In the genomic region with DNA sequence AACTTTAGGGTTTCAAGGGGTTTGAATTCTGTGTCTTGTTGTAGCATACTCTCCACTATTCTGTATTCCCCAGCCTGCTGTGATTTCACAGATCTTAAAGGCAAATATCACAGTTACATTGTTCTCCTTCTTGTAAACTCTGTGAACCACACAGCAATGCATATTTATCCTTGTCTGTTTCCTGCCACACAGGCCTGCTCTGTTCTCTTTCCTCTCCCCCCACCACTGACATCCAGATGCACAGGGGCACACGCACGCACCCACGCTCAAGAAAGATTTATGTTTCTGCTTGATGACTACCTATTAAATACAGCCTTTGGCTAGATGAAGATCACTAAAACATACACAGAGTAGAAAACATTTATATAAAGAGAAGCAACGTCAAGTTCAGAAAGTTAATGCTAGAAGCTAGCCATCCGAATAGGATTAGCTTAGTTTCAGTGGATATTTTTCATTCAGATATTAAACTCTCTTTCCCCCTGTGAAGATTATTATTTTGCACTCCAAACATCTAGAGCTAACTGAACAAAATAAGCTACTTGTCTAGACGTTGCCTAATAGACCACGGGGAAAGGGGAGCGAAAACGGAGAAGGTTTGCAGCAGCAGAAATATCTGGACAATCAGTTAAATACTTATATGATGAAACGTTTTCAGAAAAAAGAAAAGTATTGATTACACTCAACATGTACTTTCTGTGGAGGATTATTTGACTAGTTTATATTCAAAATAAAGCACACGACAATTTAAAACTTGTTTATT, we compare ENCODE assay signal across 15 cellular contexts.
DNase-seq lines count a peak whose midpoint lies in the region; ATAC-seq lines count a peak whose summit lies in the region.
"Had no signal": no experiment of that assay in that cellular context is flagged by ENCODE, and none has a peak within 500 bp of the region (broad histone marks: within the 10 kb centered on the region; RNA-seq: fewer than 3 reads in every experiment).

No MANE protein-coding gene starts in this region.

- H3K27ac ChIP-seq in SK-N-MC (peak overlapping the region; percentile 74), rectal smooth muscle tissue (ENCODE audit: low read depth, low read length) (peak overlapping the region; percentile 53)

- DNase-seq in ELR (ENCODE audit: low read depth) (peak; percentile 59), SK-N-MC (ENCODE audit: low read depth, low spot score) (peak; percentile 53), foreskin melanocyte (peak; percentile 89), DMS79 treated with DMSO at 0.1 percent for 48 hours (lab: John Stamatoyannopoulos, UW) (no peak), kidney tubule cell (ENCODE audit: low spot score) (no peak), SKM-1 treated with dmso at 0.1 percent for 144 hours (lab: John Stamatoyannopoulos, UW; ENCODE audit: unreplicated experiment) (no peak)
- DNase-seq in activated T-cell treated with anti-CD3 and anti-CD28 coated beads, Interleukin-2, amount 50 U/mL, for 4 hours = no peak
- DNase-seq: activated CD4-positive, alpha-beta T cell treated with anti-CD3 and anti-CD28 coated beads, Interleukin-2, amount 10 ng/mL, durations not matched to agents 7 days and 5 days; CD4-positive, CD25-positive, alpha-beta regulatory T cell; H9; NCI-H510A; SIG-M5; stimulated activated CD4-positive, alpha-beta T cell treated with anti-CD3 and anti-CD28 coated beads, Interleukin-2, amount 100 ng/mL, for 24 hours had no signal

- H3K9me3 ChIP-seq in SK-N-MC (ENCODE audit: low read depth, low read length) = no peaks in the 10 kb centered on the region

- H3K36me3 ChIP-seq in SK-N-MC (ENCODE audit: insufficient read depth, low read length) = no peaks in the 10 kb centered on the region
- H3K36me3 ChIP-seq in rectal smooth muscle tissue (ENCODE audit: control insufficient read depth, insufficient read depth, low read length) = no peaks in the 10 kb centered on the region

- no peaks in the 10 kb centered on the region for H3K27me3 ChIP-seq in rectal smooth muscle tissue (ENCODE audit: control insufficient read depth, insufficient read depth, low read length)

- peak overlapping the region; percentile 46 for H3K9ac ChIP-seq in SK-N-MC (ENCODE audit: insufficient read length)
- no peak overlapping the region for H3K9ac ChIP-seq in rectal smooth muscle tissue (ENCODE audit: low read length)

- H3K4me1 Mint-ChIP-seq in activated T-cell treated with anti-CD3 and anti-CD28 coated beads, Interleukin-2, amount 50 U/mL, for 4 hours (ENCODE audit: low read depth) = no peaks in the 10 kb centered on the region
- H3K4me1 Mint-ChIP-seq: activated CD4-positive, alpha-beta T cell treated with anti-CD3 and anti-CD28 coated beads, Interleukin-2, amount 10 ng/mL, durations not matched to agents 7 days and 5 days; activated naive CD4-positive, alpha-beta T cell treated with anti-CD3 and anti-CD28 coated beads, Interleukin-2, amount 50 U/mL, for 24 hours; CD4-positive, CD25-positive, alpha-beta regulatory T cell had no signal

- H3K4me3 ChIP-seq in SK-N-MC = peak overlapping the region; percentile 68
- H3K4me3 ChIP-seq in rectal smooth muscle tissue (ENCODE audit: low read length) = no peak overlapping the region

- H3K36me3 Mint-ChIP-seq in activated T-cell treated with anti-CD3 and anti-CD28 coated beads, Interleukin-2, amount 50 U/mL, for 4 hours (ENCODE audit: insufficient read depth) = no peaks in the 10 kb centered on the region
- H3K36me3 Mint-ChIP-seq: activated naive CD4-positive, alpha-beta T cell treated with anti-CD3 and anti-CD28 coated beads, Interleukin-2, amount 50 U/mL, for 24 hours; CD4-positive, CD25-positive, alpha-beta regulatory T cell had no signal

- H3K9me3 Mint-ChIP-seq in activated T-cell treated with anti-CD3 and anti-CD28 coated beads, Interleukin-2, amount 50 U/mL, for 4 hours = peaks cover 7% of the 10 kb centered on the region
- H3K9me3 Mint-ChIP-seq: activated CD4-positive, alpha-beta T cell treated with anti-CD3 and anti-CD28 coated beads, Interleukin-2, amount 10 ng/mL, durations not matched to agents 7 days and 5 days; H9 had no signal

- ATAC-seq in activated T-cell treated with anti-CD3 and anti-CD28 coated beads, Interleukin-2, amount 50 U/mL, for 4 hours = no peak

- H3K4me1 ChIP-seq in rectal smooth muscle tissue (ENCODE audit: control insufficient read depth, insufficient read depth, low read length) = peaks cover 10% of the 10 kb centered on the region

- H3K27me3 Mint-ChIP-seq in activated T-cell treated with anti-CD3 and anti-CD28 coated beads, Interleukin-2, amount 50 U/mL, for 4 hours (ENCODE audit: low read depth) = no peaks in the 10 kb centered on the region
- H3K27me3 Mint-ChIP-seq: activated CD4-positive, alpha-beta T cell treated with anti-CD3 and anti-CD28 coated beads, Interleukin-2, amount 10 ng/mL, durations not matched to agents 7 days and 5 days; activated naive CD4-positive, alpha-beta T cell treated with anti-CD3 and anti-CD28 coated beads, Interleukin-2, amount 50 U/mL, for 24 hours; CD4-positive, CD25-positive, alpha-beta regulatory T cell had no signal

- no peak overlapping the region for H3K4me3 Mint-ChIP-seq in activated T-cell treated with anti-CD3 and anti-CD28 coated beads, Interleukin-2, amount 50 U/mL, for 4 hours
- H3K4me3 Mint-ChIP-seq: activated CD4-positive, alpha-beta T cell treated with anti-CD3 and anti-CD28 coated beads, Interleukin-2, amount 10 ng/mL, durations not matched to agents 7 days and 5 days; activated naive CD4-positive, alpha-beta T cell treated with anti-CD3 and anti-CD28 coated beads, Interleukin-2, amount 50 U/mL, for 24 hours; CD4-positive, CD25-positive, alpha-beta regulatory T cell; H9 had no signal

Comparison
In these comparisons a context has a peak if more than half of its experiments do, and no peak if none do; other contexts are left out.
1. DNase-seq: peak in ELR (single experiment), SK-N-MC (single experiment) and foreskin melanocyte (single experiment); none in DMS79 treated with DMSO at 0.1 percent for 48 hours (single experiment), kidney tubule cell (single experiment), activated T-cell treated with anti-CD3 and anti-CD28 coated beads, Interleukin-2, amount 50 U/mL, for 4 hours (single experiment) and SKM-1 treated with dmso at 0.1 percent for 144 hours (single experiment).